ENCODE assay signal across 15 cellular contexts in genomic region chr4:76611164-76611563, GRCh38.
DNase-seq lines count a peak whose midpoint lies in the region; ATAC-seq and TF ChIP-seq lines count a peak whose summit lies in the region.
"Had no signal": no experiment of that assay in that cellular context is flagged by ENCODE, and none has a peak within 500 bp of the region (broad histone marks: within the 10 kb centered on the region; RNA-seq: fewer than 3 reads in every experiment).

No MANE protein-coding gene starts in this region.

- DNase-seq in Right ventricle myocardium superior (no peak), Right ventricle myocardium inferior (ENCODE audit: missing footprints) (no peak), epithelial cell of proximal tubule (ENCODE audit: low read depth) (no peak), upper lobe of left lung (no peak), OCI-M1 (lab: John Stamatoyannopoulos, UW) (no peak), GOT3 (lab: John Stamatoyannopoulos, UW) (no peak)
- DNase-seq in activated CD4-positive, alpha-beta T cell treated with anti-CD3 and anti-CD28 coated beads, Interleukin-2, amount 50 U/mL, for 48 hours: no peak
- DNase-seq: 8988T; activated CD8-positive, alpha-beta T cell treated with anti-CD3 and anti-CD28 coated beads, Interleukin-2, amount 10 ng/mL, durations not matched to agents 7 days and 5 days; activated naive CD8-positive, alpha-beta T cell treated with anti-CD3 and anti-CD28 coated beads, Interleukin-2, amount 10 ng/mL, durations not matched to agents 7 days and 5 days; H7; NCI-H526 treated with DMSO at 0.1 percent for 48 hours; stimulated activated naive CD8-positive, alpha-beta T cell treated with anti-CD3 and anti-CD28 coated beads, Interleukin-15, Interleukin-2, amounts not matched to agents 100 U/mL and 50 U/mL, for 24 hours had no signal

- TF ChIP-seq EP300 in upper lobe of left lung (IDR thresholded peaks at IDR 0.05): no peak

- peak; percentile 30 for ATAC-seq in Right ventricle myocardium superior (ENCODE audit: poor library complexity)
- ATAC-seq in Right ventricle myocardium inferior: no peak
- ATAC-seq in upper lobe of left lung (ENCODE audit: low FRiP score in 2 of 2): peak; percentile 30 to 73
- ATAC-seq: activated CD8-positive, alpha-beta T cell treated with anti-CD3 and anti-CD28 coated beads, Interleukin-2, amount 10 ng/mL, durations not matched to agents 7 days and 5 days; stimulated activated naive CD8-positive, alpha-beta T cell treated with anti-CD3 and anti-CD28 coated beads, Interleukin-15, Interleukin-2, amounts not matched to agents 100 U/mL and 50 U/mL, for 24 hours had no signal

- no peak for TF ChIP-seq POLR2A in upper lobe of left lung (IDR thresholded peaks at IDR 0.05)

- H3K9ac ChIP-seq in mucosa of rectum (ENCODE audit: low read depth in 1 of 2, low read length in 2 of 2): peak overlapping the region in 1 of 2 donors; percentile 61

- WGBS in upper lobe of left lung, 2 donors: 22 to 40% methylated on average over 6 of the region's 6 CpGs

- H3K27me3 ChIP-seq in mucosa of rectum (ENCODE audit: control insufficient read depth in 2 of 2, insufficient read depth in 2 of 2, low read length in 2 of 2) (no peaks in the 10 kb centered on the region), upper lobe of left lung (no peaks in the 10 kb centered on the region)

- H3K36me3 ChIP-seq in mucosa of rectum (ENCODE audit: control insufficient read depth in 2 of 2, insufficient read depth in 2 of 2, low read length in 2 of 2): no peaks in the 10 kb centered on the region
- no peaks in the 10 kb centered on the region for H3K36me3 ChIP-seq in upper lobe of left lung

- no peak for TF ChIP-seq CTCF in epithelial cell of proximal tubule (conservative IDR thresholded peaks at IDR 0.05; ENCODE audit: low read depth, low read length)
- no peak for TF ChIP-seq CTCF in upper lobe of left lung (IDR thresholded peaks at IDR 0.05)

- intact Hi-C loops in Right ventricle myocardium superior (cut with DNase I): no loop called here
- intact Hi-C loops in Right ventricle myocardium inferior (cut with DNase I): no loop called here

- H3K4me1 ChIP-seq in mucosa of rectum (ENCODE audit: control insufficient read depth in 2 of 2, insufficient read depth in 2 of 2, low read length in 2 of 2): peaks cover 13 to 58% of the 10 kb centered on the region in 2 donors
- H3K4me1 ChIP-seq in upper lobe of left lung: peaks cover 0 to 21% (median 6%) of the 10 kb centered on the region in 4 donors

- H3K27ac ChIP-seq in mucosa of rectum (ENCODE audit: low read depth in 2 of 2, low read length in 2 of 2): peak overlapping the region; percentile 87 to 89
- peak overlapping the region; percentile 56 to 75 (median 60) for H3K27ac ChIP-seq in upper lobe of left lung

- H3K4me3 ChIP-seq in epithelial cell of proximal tubule (ENCODE audit: low read depth, low read length) (peak overlapping the region; percentile 2), mucosa of rectum (ENCODE audit: low read length in 2 of 2) (peak overlapping the region in 1 of 2 donors; percentile 34), upper lobe of left lung (peak overlapping the region in 1 of 4 donors; percentile 22)
- H3K4me3 ChIP-seq: mucosa of descending colon had no signal

- H3K9me3 ChIP-seq in mucosa of rectum (ENCODE audit: control insufficient read depth in 2 of 2, low read length in 2 of 2) (no peaks in the 10 kb centered on the region), upper lobe of left lung (no peaks in the 10 kb centered on the region)
- H3K9me3 ChIP-seq: mucosa of descending colon had no signal
